In the genomic region with DNA sequence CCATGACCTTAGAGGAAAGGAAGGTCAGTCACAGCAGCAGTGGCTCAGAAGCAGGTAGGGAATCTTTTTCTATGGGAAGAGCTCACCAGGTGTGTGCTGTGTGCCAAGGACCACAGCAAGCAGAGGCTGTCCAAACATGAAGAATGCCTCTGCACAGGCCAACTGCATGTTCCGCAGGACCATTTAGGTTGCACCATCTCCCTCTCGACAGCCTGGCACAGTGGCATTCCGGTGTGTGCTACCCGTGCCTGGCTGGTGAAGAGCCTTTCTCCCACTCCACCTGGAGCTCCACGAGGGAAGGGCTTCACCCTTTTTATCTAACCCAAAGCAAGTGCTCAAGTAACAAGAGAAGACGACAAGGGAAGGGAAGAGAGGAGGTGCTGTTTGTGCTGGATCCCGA, we compare ENCODE assay signal across 15 cellular contexts.
A peak's percentile ranks its signal among the peaks of the same experiment; 100 is the strongest.
DNase-seq lines count a peak whose midpoint lies in the region; ATAC-seq, FAIRE-seq and TF ChIP-seq lines count a peak whose summit lies in the region.
"Had no signal": no experiment of that assay in that cellular context is flagged by ENCODE, and none has a peak within 500 bp of the region (broad histone marks: within the 10 kb centered on the region; RNA-seq: fewer than 3 reads in every experiment).

No MANE protein-coding gene starts in this region.

- peak; percentile 6 for ATAC-seq in Right ventricle myocardium superior (ENCODE audit: poor library complexity)
- ATAC-seq: natural killer cell had no signal

- FAIRE-seq in small intestine (lab: Jason Lieb, UNC), result no peak
- FAIRE-seq: D721Med, RCC 7860, TTC549 had no signal

- TF ChIP-seq CTCF in osteoblast (IDR thresholded peaks at IDR 0.05; ENCODE audit: extremely low read depth, low read depth, low read length) (no peak), vagina (IDR thresholded peaks at IDR 0.05) (no peak), MM.1S (IDR thresholded peaks at IDR 0.05; ENCODE audit: low read length) (no peak)

- H3K9me2 ChIP-seq in MM.1S (replicated peaks; ENCODE audit: insufficient read depth, low read length), result no peaks in the 10 kb centered on the region

- peaks cover 23% of the 10 kb centered on the region for H4K20me1 ChIP-seq in osteoblast (ENCODE audit: insufficient read depth, low read length)
- no peaks in the 10 kb centered on the region for H4K20me1 ChIP-seq in MM.1S (ENCODE audit: insufficient read depth, low read length)

- no peak for TF ChIP-seq POLR2A in vagina (IDR thresholded peaks at IDR 0.05)

- WGBS in small intestine, 3 donors, result 84 to 89% (median 86%) methylated on average over 7 of the region's 7 CpGs

- H3F3A ChIP-seq in MM.1S (ENCODE audit: insufficient read depth, low read length), result no peaks in the 10 kb centered on the region; the same call in 1 of the 2 replicates

- no peaks in the 10 kb centered on the region for H3K27me3 ChIP-seq in osteoblast (ENCODE audit: insufficient read depth, low read length)
- no peaks in the 10 kb centered on the region for H3K27me3 ChIP-seq in vagina
- H3K27me3 ChIP-seq in small intestine (ENCODE audit: control insufficient read depth in 2 of 2, insufficient read depth in 2 of 2, low read length in 2 of 2), result no peaks in the 10 kb centered on the region
- no peaks in the 10 kb centered on the region for H3K27me3 ChIP-seq in MM.1S (replicated peaks; ENCODE audit: insufficient read depth, low read length)

- peaks cover 3% of the 10 kb centered on the region for H3K36me3 ChIP-seq in osteoblast (ENCODE audit: insufficient read depth, low read length)
- H3K36me3 ChIP-seq in vagina, result no peaks in the 10 kb centered on the region
- no peaks in the 10 kb centered on the region for H3K36me3 ChIP-seq in small intestine (ENCODE audit: control insufficient read depth in 2 of 2, insufficient read depth in 2 of 2, low read length in 2 of 2)
- H3K36me3 ChIP-seq in MM.1S (replicated peaks; ENCODE audit: insufficient read depth, low read length), result no peaks in the 10 kb centered on the region

- peaks cover 51% of the 10 kb centered on the region for H3K4me1 ChIP-seq in osteoblast (ENCODE audit: insufficient read depth, low read length)
- H3K4me1 ChIP-seq in vagina, result peaks cover 84% of the 10 kb centered on the region
- H3K4me1 ChIP-seq in small intestine (ENCODE audit: control insufficient read depth in 2 of 2, insufficient read depth in 1 of 2, low read depth in 1 of 2, low read length in 1 of 2), result peaks cover 8 to 34% of the 10 kb centered on the region in 2 donors
- H3K4me1 ChIP-seq in MM.1S (ENCODE audit: low read length), result peaks cover 14% of the 10 kb centered on the region

- H3K4me3 ChIP-seq in osteoblast (ENCODE audit: insufficient read depth, low read length) (no peak overlapping the region), vagina (no peak overlapping the region), small intestine (ENCODE audit: low read depth in 1 of 2, low read length in 2 of 2) (no peak overlapping the region), MM.1S (ENCODE audit: low read length) (no peak overlapping the region)

- peak overlapping the region; percentile 82 for H3K27ac ChIP-seq in angular gyrus (ENCODE audit: low read depth, low read length)
- peak overlapping the region; percentile 79 for H3K27ac ChIP-seq in osteoblast (ENCODE audit: low read depth, low read length)
- peak overlapping the region; percentile 63 for H3K27ac ChIP-seq in vagina
- H3K27ac ChIP-seq in small intestine (ENCODE audit: low read depth in 1 of 2, low read length in 1 of 2), result peak overlapping the region in 1 of 2 donors; percentile 88
- H3K27ac ChIP-seq in MM.1S (ENCODE audit: low read length), result no peak overlapping the region

- H2AFZ ChIP-seq in osteoblast (ENCODE audit: low read length), result no peak overlapping the region
- no peak overlapping the region for H2AFZ ChIP-seq in MM.1S (ENCODE audit: low read length)

- no peak for DNase-seq in Right ventricle myocardium superior
- no peak for DNase-seq in osteoblast (ENCODE audit: insufficient read length, low spot score, missing footprints)
- DNase-seq in vagina (ENCODE audit: extremely low spot score in 2 of 2), result no peak
- DNase-seq in effector CD4-positive, alpha-beta T cell, result no peak
- no peak for DNase-seq in small intestine
- DNase-seq in MM.1S, result no peak
- DNase-seq: amygdala; natural killer cell; NCI-H1092; NCI-H345; stimulated activated naive CD4-positive, alpha-beta T cell had no signal

- intact Hi-C loops in Right ventricle myocardium superior (cut with DNase I), result no loop called here
- intact Hi-C loops in vagina (cut with DNase I), result loop anchor here (10.0 kb wide), 1 partner anchor 56 kb away; no protein-coding TSS in a partner anchor

- H3K4me2 ChIP-seq in osteoblast (ENCODE audit: insufficient read depth, low read length) (no peak overlapping the region), MM.1S (ENCODE audit: low read depth, low read length) (no peak overlapping the region)

- H3K9me3 ChIP-seq in osteoblast (ENCODE audit: low read depth, low read length), result no peaks in the 10 kb centered on the region
- no peaks in the 10 kb centered on the region for H3K9me3 ChIP-seq in vagina
- no peaks in the 10 kb centered on the region for H3K9me3 ChIP-seq in small intestine (ENCODE audit: control insufficient read depth, low read depth)
- no peaks in the 10 kb centered on the region for H3K9me3 ChIP-seq in MM.1S (replicated peaks; ENCODE audit: insufficient read depth, low read length)

- H3K9ac ChIP-seq in MM.1S (ENCODE audit: low read length), result no peak overlapping the region

- H3K79me2 ChIP-seq in osteoblast (ENCODE audit: insufficient read depth, low read length), result peaks cover 79% of the 10 kb centered on the region
- H3K79me2 ChIP-seq in MM.1S (ENCODE audit: low read length), result peaks cover 8% of the 10 kb centered on the region; the same call in 1 of the 2 replicates
